In genomic region chr2:176098366-176099158, GRCh38 we compare ENCODE assay signal across 16 cellular contexts. TPM values are rescaled to one million over a fixed set of nuclear protein-coding genes. Genes with fewer than 3 reads are reported as not detected.
DNase-seq lines count a peak whose midpoint lies in the region; ATAC-seq, FAIRE-seq and TF ChIP-seq lines count a peak whose summit lies in the region.
"Had no signal": no experiment of that assay in that cellular context is flagged by ENCODE, and none has a peak within 500 bp of the region (broad histone marks: within the 10 kb centered on the region; RNA-seq: fewer than 3 reads in every experiment).

No MANE protein-coding gene starts in this region.

- no peak for TF ChIP-seq POLR2A in Peyer's patch (IDR thresholded peaks at IDR 0.05)

- WGBS in GM23248 (ENCODE audit: low coverage in 1 of 2, low lambda C conversion rate in 2 of 2, missing lambda C conversion rate in 2 of 2), 2 experiments, result 39 to 40% methylated on average over 31 to 35 of the region's 35 CpGs

- POLR2A ChIA-PET in BJ (lab: Charles Lee), result no interaction called here

- peak overlapping the region; percentile 79 for H3K9ac ChIP-seq in GM23248
- H3K9ac ChIP-seq in kidney (ENCODE audit: low read length in 2 of 2), result no peak overlapping the region

- no peak for ATAC-seq in HG02571 (IDR thresholded peaks at IDR 0.05; ENCODE audit: unreplicated experiment)

- intact Hi-C loops in kidney (cut with DNase I), result loop anchor here (10.0 kb wide), 1 partner anchor 414 kb away; no protein-coding TSS in a partner anchor

- CTCF ChIA-PET in BJ (lab: Yijun Ruan, JAX), result interaction anchor here (0.8 to 4.6 kb wide), 15 partner anchors 10 to 1402 kb away, joined by 3 to 48 read pairs (median 4); partner anchors contain the start of gene EVX2

- peaks cover 25% of the 10 kb centered on the region for H3F3A ChIP-seq in GM23248 (ENCODE audit: insufficient read depth)

- H3K4me3 ChIP-seq in BJ (ENCODE audit: low read depth, low read length) (peak overlapping the region; percentile 52), GM23248 (peak overlapping the region; percentile 79), Peyer's patch (no peak overlapping the region), kidney (ENCODE audit: low read length in 2 of 2) (no peak overlapping the region)

- no peaks in the 10 kb centered on the region for H3K36me3 ChIP-seq in BJ (ENCODE audit: control insufficient read depth, insufficient read depth, low read length)
- H3K36me3 ChIP-seq in GM23248 (ENCODE audit: low read depth), result no peaks in the 10 kb centered on the region
- no peaks in the 10 kb centered on the region for H3K36me3 ChIP-seq in Peyer's patch
- H3K36me3 ChIP-seq in kidney (ENCODE audit: control insufficient read depth in 1 of 2, insufficient read depth in 2 of 2, low read length in 2 of 2), result no peaks in the 10 kb centered on the region
- H3K36me3 ChIP-seq: neutrophil had no signal

- H3K27ac ChIP-seq in GM23248 (no peak overlapping the region), Peyer's patch (no peak overlapping the region), kidney (ENCODE audit: low read depth in 2 of 2, low read length in 2 of 2) (no peak overlapping the region)
- H3K27ac ChIP-seq: neutrophil had no signal

- H3K9me3 ChIP-seq in GM23248 (ENCODE audit: low read depth) (no peaks in the 10 kb centered on the region), Peyer's patch (no peaks in the 10 kb centered on the region), kidney (ENCODE audit: control insufficient read depth in 1 of 2, low read length in 2 of 2) (no peaks in the 10 kb centered on the region)
- H3K9me3 ChIP-seq: neutrophil had no signal

- no peaks in the 10 kb centered on the region for H3K9me2 ChIP-seq in GM23248 (ENCODE audit: insufficient read depth)

- peaks cover 22% of the 10 kb centered on the region for H3K27me3 ChIP-seq in BJ (ENCODE audit: control insufficient read depth, insufficient read depth, low read length)
- no peaks in the 10 kb centered on the region for H3K27me3 ChIP-seq in GM23248 (replicated peaks; ENCODE audit: insufficient read depth)
- H3K27me3 ChIP-seq in Peyer's patch, result peaks cover 0 to 92% of the 10 kb centered on the region in 2 donors

- in situ Hi-C loops in GM23248 (cut with MboI), result no loop called here

- no peak for DNase-seq in BJ (ENCODE audit: low read depth)
- DNase-seq in GM23248, result peak; percentile 53
- DNase-seq in Peyer's patch, result peak in 2 of 3 donors; percentile 44 to 48
- peak; percentile 59 for DNase-seq in kidney
- DNase-seq in amygdala (lab: John Stamatoyannopoulos, UW), result no peak
- DNase-seq in NCI-H1105 treated with DMSO at 0.1 percent for 48 hours (lab: John Stamatoyannopoulos, UW), result no peak
- no peak for DNase-seq in Kasumi-1 (lab: John Stamatoyannopoulos, UW)
- DNase-seq: left cardiac atrium; NCI-H1092 treated with DMSO at 0.1 percent for 48 hours; NK-92 treated with Interleukin-12 subunit alpha and Interleukin-12 subunit beta, amount 100 ng/mL, for 24 hours; stimulated activated CD4-positive, alpha-beta T cell treated with anti-CD3 and anti-CD28 coated beads, Interleukin-15, amount 100 ng/mL, for 24 hours had no signal

- TF ChIP-seq CTCF in BJ (IDR thresholded peaks at IDR 0.05; ENCODE audit: insufficient read depth, low read depth, low read length), result no peak
- no peak for TF ChIP-seq CTCF in Peyer's patch (IDR thresholded peaks at IDR 0.05)
- TF ChIP-seq CTCF in kidney (IDR thresholded peaks at IDR 0.05; ENCODE audit: borderline replicate concordance, extremely low read depth, insufficient read depth), result no peak

- H2AFZ ChIP-seq in GM23248, result peak overlapping the region; percentile 97

- peaks cover 14% of the 10 kb centered on the region for H3K4me1 ChIP-seq in GM23248 (ENCODE audit: insufficient read depth)
- H3K4me1 ChIP-seq in Peyer's patch, result peaks cover 0 to 19% (median 0%) of the 10 kb centered on the region in 4 donors
- H3K4me1 ChIP-seq in kidney (ENCODE audit: control insufficient read depth in 1 of 2, insufficient read depth in 1 of 2, low read depth in 1 of 2, low read length in 2 of 2), result peaks cover 5 to 7% of the 10 kb centered on the region in 2 donors

- FAIRE-seq in kidney (lab: Jason Lieb, UNC), result no peak

- H4K20me1 ChIP-seq in GM23248 (ENCODE audit: insufficient read depth), result no peaks in the 10 kb centered on the region

- peak overlapping the region; percentile 100 for H3K4me2 ChIP-seq in GM23248 (ENCODE audit: unreplicated experiment)

- H3K79me2 ChIP-seq in GM23248 (ENCODE audit: insufficient read depth), result peaks cover 31% of the 10 kb centered on the region

RNA-seq across cellular contexts. Expression of gene HOXD12, which starts 1.0 kb away (rescaled TPM):
- not detected in 2 replicates for polyA plus RNA-seq in BJ (2011; rRNA removed)
- polyA minus RNA-seq in BJ (2011; rRNA and poly(A)+ RNA removed), result not detected in 2 replicates
- 0.22 TPM in 1 of 2 replicates, not detected in the other for total RNA-seq in GM23248 (2014; rRNA removed; shearing (Covaris generic))
- polyA plus RNA-seq in GM23248 (2016; fragmentation: Nextera tagmentation; extraction: Ambion mirVana), result 0.14 and 0.19 TPM in 2 replicates
- not detected for total RNA-seq in Peyer's patch
- not detected for total RNA-seq in kidney
- polyA plus RNA-seq in kidney (ENCODE audit: insufficient read depth, low read depth, low replicate concordance), result not detected
- total RNA-seq: dermis microvascular lymphatic vessel endothelial cell; fibroblast of villous mesenchyme; left cardiac atrium; T-helper 1 cell treated with Interleukin-12 subunit alpha and Interleukin-12 subunit beta and Interleukin-4 antibody, amounts not matched to agents 30 ng/mL and 1 ng/mL, for 36 hours had no signal

RNA-seq across cellular contexts. Expression of gene HOXD13, which starts 6.0 kb away (rescaled TPM):
- polyA plus RNA-seq in BJ (2011; rRNA removed) (0.43 and 0.71 TPM in 2 replicates), GM23248 (2016; fragmentation: Nextera tagmentation; extraction: Ambion mirVana) (1.9 and 2.4 TPM in 2 replicates), kidney (ENCODE audit: insufficient read depth, low read depth, low replicate concordance) (not detected)
- 0.26 and 0.62 TPM in 2 replicates for polyA minus RNA-seq in BJ (2011; rRNA and poly(A)+ RNA removed)
- 1.0 and 3.8 TPM in 2 replicates for total RNA-seq in GM23248 (2014; rRNA removed; shearing (Covaris generic))
- total RNA-seq in Peyer's patch (not detected), kidney (not detected)
- total RNA-seq: dermis microvascular lymphatic vessel endothelial cell; left cardiac atrium; T-helper 1 cell treated with Interleukin-12 subunit alpha and Interleukin-12 subunit beta and Interleukin-4 antibody, amounts not matched to agents 30 ng/mL and 1 ng/mL, for 36 hours had no signal

RNA-seq across cellular contexts. Expression of gene HOXD11, which starts 8.5 kb away (rescaled TPM):
- polyA plus RNA-seq in BJ (2011; rRNA removed) (9.8 and 9.9 TPM in 2 replicates), GM23248 (2016; fragmentation: Nextera tagmentation; extraction: Ambion mirVana) (27.7 and 30.0 TPM in 2 replicates), kidney (ENCODE audit: insufficient read depth, low read depth, low replicate concordance) (5.8 TPM)
- polyA minus RNA-seq in BJ (2011; rRNA and poly(A)+ RNA removed), result 2.1 and 3.4 TPM in 2 replicates
- total RNA-seq in GM23248 (2014; rRNA removed; shearing (Covaris generic)), result 28.4 and 31.6 TPM in 2 replicates
- total RNA-seq in Peyer's patch (not detected), kidney (15.9 TPM)
- total RNA-seq: dermis microvascular lymphatic vessel endothelial cell; left cardiac atrium; T-helper 1 cell treated with Interleukin-12 subunit alpha and Interleukin-12 subunit beta and Interleukin-4 antibody, amounts not matched to agents 30 ng/mL and 1 ng/mL, for 36 hours had no signal

RNA-seq across cellular contexts. Expression of gene EVX2, which starts 14.8 kb away (rescaled TPM):
- polyA plus RNA-seq in BJ (2011; rRNA removed) (not detected in 2 replicates), GM23248 (2016; fragmentation: Nextera tagmentation; extraction: Ambion mirVana) (not detected in 2 replicates), kidney (ENCODE audit: insufficient read depth, low read depth, low replicate concordance) (not detected)
- not detected in 2 replicates for polyA minus RNA-seq in BJ (2011; rRNA and poly(A)+ RNA removed)
- not detected in 2 replicates for total RNA-seq in GM23248 (2014; rRNA removed; shearing (Covaris generic))
- total RNA-seq in Peyer's patch (not detected), kidney (not detected)
- total RNA-seq: dermis microvascular lymphatic vessel endothelial cell; fibroblast of villous mesenchyme; left cardiac atrium; T-helper 1 cell treated with Interleukin-12 subunit alpha and Interleukin-12 subunit beta and Interleukin-4 antibody, amounts not matched to agents 30 ng/mL and 1 ng/mL, for 36 hours had no signal

RNA-seq across cellular contexts. Expression of gene HOXD10, which starts 18.0 kb away (rescaled TPM):
- polyA plus RNA-seq in BJ (2011; rRNA removed), result 11.0 and 12.6 TPM in 2 replicates
- 3.4 and 5.9 TPM in 2 replicates for polyA minus RNA-seq in BJ (2011; rRNA and poly(A)+ RNA removed)
- total RNA-seq in GM23248 (2014; rRNA removed; shearing (Covaris generic)), result 17.2 and 23.5 TPM in 2 replicates
- polyA plus RNA-seq in GM23248 (2016; fragmentation: Nextera tagmentation; extraction: Ambion mirVana), result 10.9 and 16.0 TPM in 2 replicates
- total RNA-seq in Peyer's patch, result not detected
- total RNA-seq in kidney, result 35.4 TPM
- 28.2 TPM for polyA plus RNA-seq in kidney (ENCODE audit: insufficient read depth, low read depth, low replicate concordance)
- total RNA-seq: left cardiac atrium; T-helper 1 cell treated with Interleukin-12 subunit alpha and Interleukin-12 subunit beta and Interleukin-4 antibody, amounts not matched to agents 30 ng/mL and 1 ng/mL, for 36 hours had no signal

Comparison
In these comparisons a context has a peak if more than half of its experiments do, and no peak if none do; other contexts are left out.
1. DNase-seq: peak in GM23248 (single experiment), Peyer's patch (2 of 3) and kidney (single experiment); none in BJ (single experiment), amygdala (0 of 56), NCI-H1105 treated with DMSO at 0.1 percent for 48 hours (single experiment) and Kasumi-1 (0 of 2).
2. H3K4me3 ChIP-seq: peak in BJ (single experiment) and GM23248 (single experiment); none in Peyer's patch (0 of 4) and kidney (0 of 2).
3. RNA of gene HOXD11, which starts 8.5 kb away (total RNA-seq): 28.4 to 31.6 TPM in GM23248 and 15.9 TPM in kidney (single experiment); not detected in Peyer's patch; every median in the first group is over 10 times any median in the second.